1 cellular context compared by ENCODE assay signal in genomic region chr12:99087278-99087677, GRCh38.
TF ChIP-seq lines count a peak whose summit lies in the region.

No MANE protein-coding gene starts in this region.

TF ChIP-seq in GM12878, 131 proteins besides CTCF, POLR2A, EP300 and RAD21 (continued from another document):
- TF ChIP-seq SPI1 (IDR thresholded peaks at IDR 0.05; ENCODE audit: borderline replicate concordance, insufficient read depth, low read depth, low read length) (no peak), JUNB (IDR thresholded peaks at IDR 0.05) (peak; percentile 55), GABPA (IDR thresholded peaks at IDR 0.05; ENCODE audit: low read depth) (no peak), USF1 (IDR thresholded peaks at IDR 0.05; ENCODE audit: borderline replicate concordance, extremely low read length, insufficient read depth, low read depth, low read length) (no peak)
